8 cellular contexts compared by ENCODE assay signal in the genomic region with DNA sequence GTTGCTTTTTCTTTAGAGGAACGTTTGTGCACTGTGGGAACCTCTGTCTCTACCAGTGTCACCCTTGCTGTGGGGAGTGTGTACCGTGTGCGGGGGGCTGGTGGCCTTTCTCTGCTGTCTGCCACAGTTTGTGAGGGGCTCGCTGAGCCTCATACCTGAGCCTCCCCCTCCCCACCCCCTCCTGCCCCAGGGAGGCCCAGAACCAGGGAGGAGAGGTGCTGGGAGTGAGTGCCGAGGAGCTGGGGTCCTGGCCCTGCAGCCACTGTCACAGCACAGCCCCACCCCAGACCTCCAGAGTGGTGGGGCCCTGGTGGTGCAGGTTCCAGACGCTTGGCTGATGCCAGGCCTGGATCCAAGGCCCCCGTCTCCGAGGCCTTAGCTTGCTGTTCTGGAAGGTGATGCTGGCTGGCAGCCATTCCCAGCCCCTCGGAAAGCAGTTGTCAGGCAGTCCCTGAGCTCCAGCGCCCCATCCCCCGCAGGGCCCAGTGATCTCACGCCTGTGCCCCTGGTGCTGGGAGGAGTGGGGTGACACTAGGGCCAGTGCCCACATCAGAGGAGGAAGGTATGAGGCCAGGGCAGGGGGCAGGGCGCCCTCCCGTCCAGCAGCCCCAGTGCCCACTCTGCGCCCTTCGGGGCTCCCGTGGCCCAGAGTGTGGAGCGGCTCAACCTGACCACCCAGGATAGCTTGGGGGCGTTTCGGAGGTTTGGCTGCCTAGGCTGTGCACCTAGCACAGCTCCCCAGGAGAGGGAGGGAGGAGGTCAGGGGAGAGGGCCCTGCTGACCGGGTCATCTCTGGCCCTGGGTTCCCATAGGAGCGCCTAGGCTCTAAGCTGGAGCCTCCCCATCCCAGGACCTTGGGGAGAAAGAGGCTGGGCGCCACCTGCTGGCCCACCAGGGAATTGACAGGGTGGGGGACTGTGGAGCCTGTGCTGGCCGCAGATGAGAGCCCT. TPM values are rescaled to one million over a fixed set of nuclear protein-coding genes. Genes with fewer than 3 reads are reported as not detected.
DNase-seq lines count a peak whose midpoint lies in the region; ATAC-seq and TF ChIP-seq lines count a peak whose summit lies in the region.

No MANE protein-coding gene starts in this region.

- H3K4me2 ChIP-seq in DOHH2 (ENCODE audit: low read length), result no peak overlapping the region

- H3K79me2 ChIP-seq in DOHH2 (ENCODE audit: control insufficient read depth, low read length), result no peaks in the 10 kb centered on the region

- no peak overlapping the region for H3K4me3 Mint-ChIP-seq in osteocyte (ENCODE audit: unreplicated experiment)

- H3K27me3 Mint-ChIP-seq in osteocyte (ENCODE audit: unreplicated experiment), result no peaks in the 10 kb centered on the region

- no peaks in the 10 kb centered on the region for H3F3A ChIP-seq in DOHH2 (ENCODE audit: control insufficient read depth, insufficient read depth)

- no peak overlapping the region for H3K27ac Mint-ChIP-seq in osteocyte (ENCODE audit: unreplicated experiment)

- DNase-seq in KBM-7 (peak; percentile 38), activated T-cell treated with anti-CD3 and anti-CD28 coated beads for 24 hours (ENCODE audit: low read depth) (peak; percentile 35), fibroblast of pulmonary artery (ENCODE audit: low read depth) (peak; percentile 56), osteocyte (ENCODE audit: extremely low spot score, unreplicated experiment) (no peak), AG08396 (ENCODE audit: low spot score) (no peak), NCI-H1048 (lab: John Stamatoyannopoulos, UW) (no peak)

- H3K36me3 Mint-ChIP-seq in osteocyte (ENCODE audit: unreplicated experiment), result no peaks in the 10 kb centered on the region

- peak; percentile 55 for TF ChIP-seq CTCF in DOHH2 (IDR thresholded peaks at IDR 0.05; ENCODE audit: low read depth, low read length, poor library complexity, severe bottlenecking)
- TF ChIP-seq CTCF in fibroblast of pulmonary artery (IDR thresholded peaks at IDR 0.05; ENCODE audit: low read length, missing control alignments), result peak; percentile 39
- TF ChIP-seq CTCF in osteocyte (IDR thresholded peaks at IDR 0.05), result peak; percentile 74

- no peak overlapping the region for H3K27ac ChIP-seq in DOHH2 (ENCODE audit: low read depth, low read length)

- peaks cover 7% of the 10 kb centered on the region for H3K4me1 ChIP-seq in DOHH2 (ENCODE audit: control insufficient read depth, low read length)

- H4K20me1 ChIP-seq in DOHH2 (ENCODE audit: control insufficient read depth, insufficient read depth, low read depth, low read length), result no peaks in the 10 kb centered on the region

- in situ Hi-C loops in KBM-7 (cut with MboI; ENCODE audit: low pct_unique_long_range_greater_than_20kb, low sequenced_read_pairs), result no loop called here

- no peak for ATAC-seq in HG02610 (IDR thresholded peaks at IDR 0.05; ENCODE audit: unreplicated experiment)

- H3K27me3 ChIP-seq in DOHH2 (ENCODE audit: control insufficient read depth, low read length), result no peaks in the 10 kb centered on the region

- H3K9me2 ChIP-seq in DOHH2 (replicated peaks; ENCODE audit: control insufficient read depth, low read length), result no peaks in the 10 kb centered on the region

- H3K4me3 ChIP-seq in DOHH2 (ENCODE audit: low read length) (no peak overlapping the region), fibroblast of pulmonary artery (replicated peaks; ENCODE audit: low read depth, low read length) (no peak overlapping the region)

- H3K4me1 Mint-ChIP-seq in osteocyte (ENCODE audit: unreplicated experiment), result no peaks in the 10 kb centered on the region

- H3K9me3 Mint-ChIP-seq in osteocyte (ENCODE audit: unreplicated experiment), result no peaks in the 10 kb centered on the region

- H3K36me3 ChIP-seq in DOHH2 (ENCODE audit: control insufficient read depth, low read length), result no peaks in the 10 kb centered on the region

- H3K9me3 ChIP-seq in DOHH2 (ENCODE audit: control insufficient read depth, insufficient read depth, low read length), result no peaks in the 10 kb centered on the region

RNA-seq across cellular contexts. Expression of a gene that starts 53.0 kb away (rescaled TPM):
- total RNA-seq in osteocyte, result not detected in 2 replicates

Comparison
In these comparisons a context has a peak if more than half of its experiments do, and no peak if none do; other contexts are left out.
1. DNase-seq: peak in KBM-7 (single experiment), activated T-cell treated with anti-CD3 and anti-CD28 coated beads for 24 hours (single experiment) and fibroblast of pulmonary artery (single experiment); none in osteocyte (single experiment), AG08396 (single experiment) and NCI-H1048 (single experiment).
2. Peak in every context shown above with its lines, with median percentiles within 50 percentile points of each other: CTCF ChIP-seq.